ENCODE assay signal across 12 cellular contexts in genomic region chrX:38799995-38800394, GRCh38. TPM values are rescaled to one million over a fixed set of nuclear protein-coding genes. Genes with fewer than 3 reads are reported as not detected.
DNase-seq lines count a peak whose midpoint lies in the region; ATAC-seq and TF ChIP-seq lines count a peak whose summit lies in the region.
"Had no signal": no experiment of that assay in that cellular context is flagged by ENCODE, and none has a peak within 500 bp of the region (broad histone marks: within the 10 kb centered on the region; RNA-seq: fewer than 3 reads in every experiment).

No MANE protein-coding gene starts in this region.

- H3K27me3 ChIP-seq in CD4-positive, alpha-beta memory T cell (ENCODE audit: insufficient read depth, low read length) = no peaks in the 10 kb centered on the region
- H3K27me3 ChIP-seq in RWPE2 (ENCODE audit: insufficient read depth, poor library complexity, severe bottlenecking) (no peaks in the 10 kb centered on the region), spleen (replicated peaks in 1 of 7) (peaks cover 0 to 29% (median 0%) of the 10 kb centered on the region in 7 donors)
- H3K27me3 ChIP-seq: gastroesophageal sphincter, sigmoid colon had no signal

- peaks cover 0 to 8% of the 10 kb centered on the region in 2 donors for H3K36me3 Mint-ChIP-seq in CD4-positive, alpha-beta memory T cell
- H3K36me3 Mint-ChIP-seq: memory B cell had no signal

- no peak overlapping the region for H3K4me3 ChIP-seq in CD4-positive, alpha-beta memory T cell (ENCODE audit: low read length in 2 of 2)
- H3K4me3 ChIP-seq in RWPE2 (ENCODE audit: severe bottlenecking) (no peak overlapping the region), spleen (no peak overlapping the region)
- H3K4me3 ChIP-seq: gastroesophageal sphincter, sigmoid colon had no signal

- no peak for ATAC-seq in RWPE2 (ENCODE audit: low read depth)
- no peak for ATAC-seq in GM21723 (IDR thresholded peaks at IDR 0.05; ENCODE audit: unreplicated experiment)
- ATAC-seq: gastroesophageal sphincter had no signal

- TF ChIP-seq POLR2A in spleen (IDR thresholded peaks at IDR 0.05) = no peak

- no peaks in the 10 kb centered on the region for H3K9me3 Mint-ChIP-seq in CD4-positive, alpha-beta memory T cell
- H3K9me3 Mint-ChIP-seq: memory B cell had no signal

- H3K27ac Mint-ChIP-seq in CD4-positive, alpha-beta memory T cell = peak overlapping the region in 4 of 7 donors; percentile 11 to 92 (median 74)
- H3K27ac Mint-ChIP-seq: memory B cell had no signal

- H3K27ac ChIP-seq in CD4-positive, alpha-beta memory T cell (ENCODE audit: low read depth, low read length) = no peak overlapping the region
- H3K27ac ChIP-seq in RWPE2 (ENCODE audit: poor library complexity, severe bottlenecking) = peak overlapping the region; percentile 85
- no peak overlapping the region for H3K27ac ChIP-seq in spleen

- H3K9me3 ChIP-seq in CD4-positive, alpha-beta memory T cell (ENCODE audit: control insufficient read depth in 1 of 2, low read length in 2 of 2) = no peaks in the 10 kb centered on the region
- H3K9me3 ChIP-seq in RWPE2 (ENCODE audit: severe bottlenecking) = no peaks in the 10 kb centered on the region
- no peaks in the 10 kb centered on the region for H3K9me3 ChIP-seq in spleen
- H3K9me3 ChIP-seq: gastroesophageal sphincter, sigmoid colon had no signal

- peak overlapping the region in 2 of 8 donors; percentile 13 for H3K4me3 Mint-ChIP-seq in CD4-positive, alpha-beta memory T cell
- H3K4me3 Mint-ChIP-seq: memory B cell had no signal

- 39 to 60% (median 50%) methylated on average over 4 of the region's 4 CpGs for WGBS in spleen, 5 donors

- POLR2A ChIA-PET in CD4-positive, alpha-beta memory T cell (lab: Charles Lee; ENCODE audit: partially characterized antibody) = interaction anchor here (0.7 kb wide), 1 partner anchor 26 kb away, joined by 3 read pairs; no protein-coding TSS in a partner anchor

- CTCF ChIA-PET in CD4-positive, alpha-beta memory T cell (lab: Charles Lee; ENCODE audit: partially characterized antibody) = interaction anchor here (0.8 to 2.2 kb wide), 7 partner anchors 12 to 443 kb away, joined by 3 to 14 read pairs (median 4); no protein-coding TSS in a partner anchor

- H3K4me1 Mint-ChIP-seq in CD4-positive, alpha-beta memory T cell = peaks cover 9 to 30% (median 13%) of the 10 kb centered on the region in 4 donors

- no peaks in the 10 kb centered on the region for H3K36me3 ChIP-seq in CD4-positive, alpha-beta memory T cell (ENCODE audit: insufficient read depth, low read length)
- H3K36me3 ChIP-seq in RWPE2 (ENCODE audit: low read depth) (peaks cover 8% of the 10 kb centered on the region), spleen (no peaks in the 10 kb centered on the region)
- H3K36me3 ChIP-seq: gastroesophageal sphincter, sigmoid colon had no signal

- intact Hi-C loops in CD4-positive, alpha-beta memory T cell (cut with micrococcal nuclease) = loop anchor here (1.0 to 10.0 kb wide), 6 partner anchors 17 to 1372 kb away; no protein-coding TSS in a partner anchor
- intact Hi-C loops in head of caudate nucleus (cut with DNase I) = loop anchor here (10.0 kb wide), 1 partner anchor 185 kb away; no protein-coding TSS in a partner anchor
- intact Hi-C loops in spleen (cut with DNase I; ENCODE audit: low total_unique reads) = no loop called here

- peaks cover 7% of the 10 kb centered on the region for H3K4me1 ChIP-seq in CD4-positive, alpha-beta memory T cell (ENCODE audit: insufficient read depth, low read length)
- H3K4me1 ChIP-seq in RWPE2 (ENCODE audit: insufficient read depth, poor library complexity, severe bottlenecking) (peaks cover 9% of the 10 kb centered on the region), spleen (peaks cover 0 to 25% (median 13%) of the 10 kb centered on the region in 6 donors)

- DNase-seq in A172 (ENCODE audit: low spot score) (peak; percentile 4), RWPE2 (ENCODE audit: low spot score) (no peak), head of caudate nucleus (peak in 36 of 42 donors; percentile 11 to 80 (median 43)), DMS114 treated with DMSO at 0.1 percent for 48 hours (lab: John Stamatoyannopoulos, UW; ENCODE audit: unreplicated experiment) (no peak), 8988T (no peak), spleen (no peak)
- peak in 1 of 5 donors; percentile 34 for DNase-seq in CD4-positive, alpha-beta memory T cell
- DNase-seq: NCI-H345, sigmoid colon had no signal

- TF ChIP-seq CTCF in RWPE2 (IDR thresholded peaks at IDR 0.05; ENCODE audit: poor library complexity, severe bottlenecking) (no peak), spleen (IDR thresholded peaks at IDR 0.05 in 8 of 11, conservative IDR thresholded peaks at IDR 0.05 in 3 of 11) (peak in 1 of 11 experiments; percentile 25)

- H3K27me3 Mint-ChIP-seq in CD4-positive, alpha-beta memory T cell = no peaks in the 10 kb centered on the region

RNA-seq across cellular contexts. Expression of gene MID1IP1, which starts 1.3 kb away (rescaled TPM):
- 6.6 and 9.5 TPM in 2 replicates for total RNA-seq in A172 (2014; rRNA removed; shearing (Covaris generic))
- total RNA-seq in CD4-positive, alpha-beta memory T cell = 10 to 100 TPM; 64.5 to 73.8 TPM
- 10 to 100 TPM; 11.9 to 27.8 TPM for polyA plus RNA-seq in CD4-positive, alpha-beta memory T cell
- 10 to 100 TPM; 14.3 to 24.4 (median 19.4) TPM for total RNA-seq in spleen
- polyA plus RNA-seq in spleen = 10 to 100 TPM in 2 of 3 donors, 1 to 10 TPM in 1; 8.6 to 16.2 (median 14.8) TPM

Comparison
In these comparisons a context has a peak if more than half of its experiments do, and no peak if none do; other contexts are left out.
1. DNase-seq: peak in A172 (single experiment) and head of caudate nucleus (36 of 42); none in RWPE2 (single experiment), DMS114 treated with DMSO at 0.1 percent for 48 hours (single experiment), 8988T (single experiment) and spleen (single experiment).